In genomic region chr17:59454633-59455105, GRCh38 we compare ENCODE assay signal across 20 cellular contexts.
"Had no signal": no experiment of that assay in that cellular context is flagged by ENCODE, and none has a peak within 500 bp of the region (broad histone marks: within the 10 kb centered on the region; RNA-seq: fewer than 3 reads in every experiment).

No MANE protein-coding gene starts in this region.

- H3K27me3 Mint-ChIP-seq: stimulated activated naive CD8-positive, alpha-beta T cell treated with anti-CD3 and anti-CD28 coated beads, Interleukin-15, Interleukin-2, amounts not matched to agents 100 ng/mL and 50 ng/mL, for 24 hours had no signal

- H3K9me3 ChIP-seq: heart right ventricle, lower lobe of right lung, thyroid gland had no signal

- DNase-seq: activated CD4-positive, alpha-beta memory T cell treated with anti-CD3 and anti-CD28 coated beads, Interleukin-2, amount 10 ng/mL, durations not matched to agents 7 days and 5 days; activated CD4-positive, alpha-beta T cell treated with anti-CD3 and anti-CD28 coated beads, Interleukin-2, amount 10 ng/mL, durations not matched to agents 24 days and 14 days; activated effector memory CD4-positive, alpha-beta T cell treated with Interleukin-2 at 50 U/mL for 16 hours; activated naive CD4-positive, alpha-beta T cell treated with anti-CD3 and anti-CD28 coated beads for 36 hours; activated naive CD8-positive, alpha-beta T cell treated with anti-CD3 and anti-CD28 coated beads, Interleukin-2, amount 10 ng/mL, durations not matched to agents 7 days and 5 days; activated T-cell treated with anti-CD3 and anti-CD28 coated beads, Interleukin-2, amount 50 U/mL, for 72 hours; amniotic stem cell; cerebellar nuclear complex; heart right ventricle; islet precursor cell; lower lobe of right lung; naive thymus-derived CD4-positive, alpha-beta T cell; stimulated activated CD4-positive, alpha-beta T cell treated with anti-CD3 and anti-CD28 coated beads, Interleukin-1b, Interleukin-23, amount 100 ng/mL, for 48 hours; substantia nigra; thyroid gland had no signal

- H3K4me1 ChIP-seq: lower lobe of right lung, thyroid gland had no signal

- H3K27ac Mint-ChIP-seq: activated CD4-positive, alpha-beta memory T cell treated with anti-CD3 and anti-CD28 coated beads, Interleukin-2, amount 10 ng/mL, durations not matched to agents 7 days and 5 days; activated CD4-positive, alpha-beta T cell treated with anti-CD3 and anti-CD28 coated beads, Interleukin-2, amount 10 ng/mL, durations not matched to agents 24 days and 14 days; activated naive CD4-positive, alpha-beta T cell treated with anti-CD3 and anti-CD28 coated beads for 36 hours; activated naive CD8-positive, alpha-beta T cell treated with anti-CD3 and anti-CD28 coated beads, Interleukin-2, amount 10 ng/mL, durations not matched to agents 7 days and 5 days; activated T-cell treated with anti-CD3 and anti-CD28 coated beads, Interleukin-2, amount 50 U/mL, for 72 hours; naive thymus-derived CD4-positive, alpha-beta T cell; stimulated activated naive CD8-positive, alpha-beta T cell treated with anti-CD3 and anti-CD28 coated beads, Interleukin-15, Interleukin-2, amounts not matched to agents 100 ng/mL and 50 ng/mL, for 24 hours had no signal

- H3K4me1 Mint-ChIP-seq: activated CD4-positive, alpha-beta memory T cell treated with anti-CD3 and anti-CD28 coated beads, Interleukin-2, amount 10 ng/mL, durations not matched to agents 7 days and 5 days; activated CD4-positive, alpha-beta T cell treated with anti-CD3 and anti-CD28 coated beads, Interleukin-2, amount 10 ng/mL, durations not matched to agents 24 days and 14 days; activated naive CD8-positive, alpha-beta T cell treated with anti-CD3 and anti-CD28 coated beads, Interleukin-2, amount 10 ng/mL, durations not matched to agents 7 days and 5 days; naive thymus-derived CD4-positive, alpha-beta T cell; neural crest cell had no signal

- H3K27me3 ChIP-seq: heart right ventricle, thyroid gland had no signal

- ATAC-seq: activated CD4-positive, CD25-positive, alpha-beta regulatory T cell treated with anti-CD3 and anti-CD28 coated beads, Interleukin-2, amount 50 U/mL, for 24 hours; activated T-cell treated with anti-CD3 and anti-CD28 coated beads, Interleukin-2, amount 50 U/mL, for 72 hours; heart right ventricle; lower lobe of right lung; naive thymus-derived CD4-positive, alpha-beta T cell had no signal

- H3K9me3 Mint-ChIP-seq: activated CD4-positive, alpha-beta memory T cell treated with anti-CD3 and anti-CD28 coated beads, Interleukin-2, amount 10 ng/mL, durations not matched to agents 7 days and 5 days; activated CD4-positive, alpha-beta T cell treated with anti-CD3 and anti-CD28 coated beads, Interleukin-2, amount 10 ng/mL, durations not matched to agents 24 days and 14 days; activated naive CD4-positive, alpha-beta T cell treated with anti-CD3 and anti-CD28 coated beads for 36 hours; activated naive CD8-positive, alpha-beta T cell treated with anti-CD3 and anti-CD28 coated beads, Interleukin-2, amount 10 ng/mL, durations not matched to agents 7 days and 5 days; activated T-cell treated with anti-CD3 and anti-CD28 coated beads, Interleukin-2, amount 50 U/mL, for 72 hours; naive thymus-derived CD4-positive, alpha-beta T cell; neural crest cell; stimulated activated naive CD8-positive, alpha-beta T cell treated with anti-CD3 and anti-CD28 coated beads, Interleukin-15, Interleukin-2, amounts not matched to agents 100 ng/mL and 50 ng/mL, for 24 hours had no signal

- H3K4me3 Mint-ChIP-seq: activated CD4-positive, alpha-beta memory T cell treated with anti-CD3 and anti-CD28 coated beads, Interleukin-2, amount 10 ng/mL, durations not matched to agents 7 days and 5 days; activated CD4-positive, alpha-beta T cell treated with anti-CD3 and anti-CD28 coated beads, Interleukin-2, amount 10 ng/mL, durations not matched to agents 24 days and 14 days; activated naive CD4-positive, alpha-beta T cell treated with anti-CD3 and anti-CD28 coated beads for 36 hours; activated naive CD8-positive, alpha-beta T cell treated with anti-CD3 and anti-CD28 coated beads, Interleukin-2, amount 10 ng/mL, durations not matched to agents 7 days and 5 days; activated T-cell treated with anti-CD3 and anti-CD28 coated beads, Interleukin-2, amount 50 U/mL, for 72 hours; naive thymus-derived CD4-positive, alpha-beta T cell; neural crest cell; stimulated activated naive CD8-positive, alpha-beta T cell treated with anti-CD3 and anti-CD28 coated beads, Interleukin-15, Interleukin-2, amounts not matched to agents 100 ng/mL and 50 ng/mL, for 24 hours had no signal

- H3K27ac ChIP-seq: coronary artery, heart right ventricle, lower lobe of right lung, skin epidermis, thyroid gland had no signal

- H3K4me3 ChIP-seq: coronary artery, heart right ventricle, lower lobe of right lung, skin epidermis, thyroid gland had no signal

- H3K36me3 Mint-ChIP-seq: activated naive CD8-positive, alpha-beta T cell treated with anti-CD3 and anti-CD28 coated beads, Interleukin-2, amount 10 ng/mL, durations not matched to agents 7 days and 5 days; naive thymus-derived CD4-positive, alpha-beta T cell had no signal

- H3K36me3 ChIP-seq: heart right ventricle, lower lobe of right lung, thyroid gland had no signal
